ENCODE assay signal across 25 cellular contexts in the genomic region with DNA sequence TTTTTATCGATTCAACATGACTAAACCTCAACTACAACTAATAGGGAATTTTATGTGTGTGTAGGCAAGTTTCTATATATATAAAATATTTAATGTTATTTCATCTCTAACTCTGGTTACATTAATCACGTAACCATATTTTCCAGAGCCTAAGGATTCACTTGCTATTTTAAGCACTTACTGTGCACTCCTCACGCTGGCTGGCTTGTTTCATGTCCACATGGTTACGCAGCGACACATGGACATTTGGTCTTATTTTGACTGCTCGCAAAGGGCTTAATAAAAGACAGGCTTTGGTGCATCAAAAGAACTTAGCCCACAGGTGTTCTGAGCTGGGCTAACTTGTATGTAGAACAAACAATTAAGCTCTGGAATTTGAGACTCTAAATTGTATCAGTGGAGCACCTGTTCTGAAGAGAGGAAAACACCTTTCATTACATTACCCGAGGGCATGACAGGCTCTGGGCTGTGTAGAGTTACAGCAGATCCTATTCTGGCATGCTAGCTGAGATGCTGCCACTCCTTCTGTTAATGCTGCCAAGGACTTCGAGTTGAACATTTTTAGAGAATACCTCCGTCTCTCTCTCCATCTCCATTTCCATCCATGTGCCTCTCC.
"Had no signal": no experiment of that assay in that cellular context is flagged by ENCODE, and none has a peak within 500 bp of the region (broad histone marks: within the 10 kb centered on the region; RNA-seq: fewer than 3 reads in every experiment).

No MANE protein-coding gene starts in this region.

- H3K27ac ChIP-seq: cardiac muscle cell, heart right ventricle, lower lobe of right lung, thoracic aorta, VCaP had no signal

- H3K27me3 Mint-ChIP-seq: type B pancreatic cell had no signal

- H3K27ac Mint-ChIP-seq: activated CD8-positive, alpha-beta T cell treated with anti-CD3 and anti-CD28 coated beads, Interleukin-2, amount 10 ng/mL, durations not matched to agents 7 days and 5 days; activated naive CD8-positive, alpha-beta T cell treated with anti-CD3 and anti-CD28 coated beads, Interleukin-2, amount 50 U/mL, for 24 hours; activated T-helper 1 cell treated with anti-CD3 and anti-CD28 coated beads, Interleukin-12 subunit alpha, Interleukin-12 subunit beta, Interleukin-2, Interleukin-4 antibody, amounts not matched to agents 30 ng/mL and 10 ng/mL and 1 ng/mL, durations not matched to agents 14 hours and 24 hours and 36 hours; naive B cell; stimulated activated memory B cell treated with anti-CD40 and anti-IgM and Interleukin-4, amounts not matched to agents 10 μg/mL and 1 μg/mL and 100 μg/mL, for 72 hours; type B pancreatic cell had no signal

- H3K4me1 ChIP-seq: heart right ventricle, lower lobe of right lung had no signal

- DNase-seq: activated CD4-positive, alpha-beta T cell treated with anti-CD3 and anti-CD28 coated beads, Interleukin-2, amount 50 U/mL, for 1 hour; activated CD8-positive, alpha-beta T cell treated with anti-CD3 and anti-CD28 coated beads, Interleukin-2, amount 10 ng/mL, durations not matched to agents 7 days and 5 days; activated gamma-delta T cell; activated naive CD4-positive, alpha-beta T cell treated with anti-CD3 and anti-CD28 coated beads, Interleukin-2, amount 50 U/mL, for 16 hours; activated naive CD8-positive, alpha-beta T cell treated with anti-CD3 and anti-CD28 coated beads, Interleukin-2, amount 50 U/mL, for 24 hours; cortex of kidney; effector CD4-positive, alpha-beta T cell; heart right ventricle; left colon; lower lobe of right lung; mesendoderm; mucosa of descending colon; naive B cell; occipital lobe; posterior cingulate gyrus; stimulated activated CD4-positive, alpha-beta T cell treated with anti-CD3 and anti-CD28 coated beads, Interleukin-15, amount 100 ng/mL, for 24 hours; T1000 had no signal

- H3K36me3 ChIP-seq: cardiac muscle cell, heart right ventricle, lower lobe of right lung, thoracic aorta had no signal

- H3K9me3 ChIP-seq: lower lobe of right lung, mucosa of descending colon, thoracic aorta had no signal

- H3K4me3 ChIP-seq: cardiac muscle cell, heart right ventricle, lower lobe of right lung, mucosa of descending colon, smooth muscle cell, thoracic aorta had no signal

- H3K4me3 Mint-ChIP-seq: activated CD8-positive, alpha-beta T cell treated with anti-CD3 and anti-CD28 coated beads, Interleukin-2, amount 10 ng/mL, durations not matched to agents 7 days and 5 days; activated naive CD8-positive, alpha-beta T cell treated with anti-CD3 and anti-CD28 coated beads, Interleukin-2, amount 50 U/mL, for 24 hours; activated T-helper 1 cell treated with anti-CD3 and anti-CD28 coated beads, Interleukin-12 subunit alpha, Interleukin-12 subunit beta, Interleukin-2, Interleukin-4 antibody, amounts not matched to agents 30 ng/mL and 10 ng/mL and 1 ng/mL, durations not matched to agents 14 hours and 24 hours and 36 hours; naive B cell; neural crest cell; stimulated activated memory B cell treated with anti-CD40 and anti-IgM and Interleukin-4, amounts not matched to agents 10 μg/mL and 1 μg/mL and 100 μg/mL, for 72 hours; type B pancreatic cell had no signal

- H3K4me1 Mint-ChIP-seq: activated naive CD8-positive, alpha-beta T cell treated with anti-CD3 and anti-CD28 coated beads, Interleukin-2, amount 50 U/mL, for 24 hours; naive B cell; neural crest cell; stimulated activated memory B cell treated with anti-CD40 and anti-IgM and Interleukin-4, amounts not matched to agents 10 μg/mL and 1 μg/mL and 100 μg/mL, for 72 hours had no signal
